ENCODE assay signal across 8 cellular contexts in genomic region chr11:61834278-61835004, GRCh38. TPM values are rescaled to one million over a fixed set of nuclear protein-coding genes. Genes with fewer than 3 reads are reported as not detected.
A peak's percentile ranks its signal among the peaks of the same experiment; 100 is the strongest.
DNase-seq lines count a peak whose midpoint lies in the region; ATAC-seq and TF ChIP-seq lines count a peak whose summit lies in the region.

No MANE protein-coding gene starts in this region.

- DNase-seq in Daoy (ENCODE audit: low read depth), result peak; percentile 57
- no peak for DNase-seq in Panc1 (ENCODE audit: low read depth, low spot score)
- peak; percentile 64 for DNase-seq in brain microvascular endothelial cell
- DNase-seq in left colon, result peak in 1 of 2 donors; percentile 13
- DNase-seq in RKO (ENCODE audit: low spot score), result no peak

- H3K36me3 ChIP-seq in Panc1 (ENCODE audit: control insufficient read depth, insufficient read depth, low read length) (no peaks in the 10 kb centered on the region), brain microvascular endothelial cell (replicated peaks) (peaks cover 15% of the 10 kb centered on the region), subcutaneous abdominal adipose tissue (ENCODE audit: control insufficient read depth in 5 of 5, insufficient read depth in 5 of 5, low read length in 5 of 5) (peaks cover 0 to 13% (median 5%) of the 10 kb centered on the region in 5 donors)

- peak; percentile 97 for ATAC-seq in GM19372 (IDR thresholded peaks at IDR 0.05; ENCODE audit: low read depth, unreplicated experiment)
- ATAC-seq in HG03432 (IDR thresholded peaks at IDR 0.05; ENCODE audit: unreplicated experiment), result peak; percentile 94
- ATAC-seq in Panc1, result peak; percentile 70
- peak; percentile 21 for ATAC-seq in left colon

- H3K27ac ChIP-seq in Panc1 (ENCODE audit: low read length), result peak overlapping the region; percentile 62
- H3K27ac ChIP-seq in brain microvascular endothelial cell, result peak overlapping the region; percentile 68
- peak overlapping the region; percentile 46 for H3K27ac ChIP-seq in subcutaneous abdominal adipose tissue (ENCODE audit: low read depth, low read length)

- H3K4me3 ChIP-seq in Panc1 (ENCODE audit: low read depth in 2 of 2, low read length in 2 of 2) (no peak overlapping the region), brain microvascular endothelial cell (ENCODE audit: low read depth, low read length) (no peak overlapping the region), subcutaneous abdominal adipose tissue (ENCODE audit: low read depth in 1 of 5, low read length in 5 of 5) (no peak overlapping the region)

- BruUV-seq in Panc1 (replicated peaks; lab: Mats Ljungman, UMichigan), result no TSS peak

- POLR2A ChIA-PET in Panc1 (lab: Charles Lee), result interaction anchor here (1.4 kb wide), 1 partner anchor 19 kb away, joined by 3 read pairs; no protein-coding TSS in a partner anchor

- intact Hi-C loops in Panc1 (cut with micrococcal nuclease; ENCODE audit: unreplicated experiment) (no loop called here), left colon (cut with DNase I, micrococcal nuclease) (no loop called here)

- H3K27me3 ChIP-seq in Panc1 (ENCODE audit: control insufficient read depth, insufficient read depth, low read length), result no peaks in the 10 kb centered on the region
- no peaks in the 10 kb centered on the region for H3K27me3 ChIP-seq in brain microvascular endothelial cell (replicated peaks)
- H3K27me3 ChIP-seq in subcutaneous abdominal adipose tissue (ENCODE audit: control insufficient read depth in 5 of 5, insufficient read depth in 4 of 5, low read length in 5 of 5), result no peaks in the 10 kb centered on the region

- peak overlapping the region in 1 of 5 donors; percentile 10 for H3K9ac ChIP-seq in subcutaneous abdominal adipose tissue (ENCODE audit: low read length in 5 of 5)

- CTCF ChIA-PET in Panc1 (lab: Charles Lee), result no interaction called here

- H3K9me3 ChIP-seq in Panc1 (ENCODE audit: control insufficient read depth, insufficient read depth, low read depth, low read length) (no peaks in the 10 kb centered on the region), subcutaneous abdominal adipose tissue (ENCODE audit: control insufficient read depth in 5 of 5, low read length in 5 of 5) (no peaks in the 10 kb centered on the region)

- in situ Hi-C loops in Panc1 (cut with HindIII; ENCODE audit: low pct_unique_long_range_greater_than_20kb, low sequenced_read_pairs), result no loop called here
- in situ Hi-C loops in brain microvascular endothelial cell (cut with HindIII; ENCODE audit: low pct_ligation_motif_present, low sequenced_read_pairs), result no loop called here

- H3K4me1 ChIP-seq in Panc1 (ENCODE audit: control insufficient read depth, insufficient read depth, low read length) (peaks cover 55% of the 10 kb centered on the region), subcutaneous abdominal adipose tissue (ENCODE audit: control insufficient read depth in 5 of 5, insufficient read depth in 5 of 5, low read length in 5 of 5) (peaks cover 8 to 43% (median 24%) of the 10 kb centered on the region in 5 donors)

- TF ChIP-seq CTCF in Panc1 (IDR thresholded peaks at IDR 0.05) (no peak), brain microvascular endothelial cell (IDR thresholded peaks at IDR 0.05; ENCODE audit: low read depth, low read length, missing control alignments) (no peak)

RNA-seq across cellular contexts. Expression of gene FADS2, which starts 6.3 kb away (rescaled TPM):
- total RNA-seq in Daoy (2014; rRNA removed; shearing (Covaris generic)), result 21.3 and 33.8 TPM in 2 replicates
- 679 TPM for total RNA-seq in Panc1 (2021; ENCODE audit: unreplicated experiment)
- 887 TPM for polyA plus RNA-seq in Panc1 (2012; ENCODE audit: insufficient read length)
- total RNA-seq in left colon, result 1 to 10 TPM; 3.1 to 5.6 TPM

RNA-seq across cellular contexts. Expression of gene FADS1, which starts 17.6 kb away (rescaled TPM):
- 30.0 and 35.9 TPM in 2 replicates for total RNA-seq in Daoy (2014; rRNA removed; shearing (Covaris generic))
- total RNA-seq in Panc1 (2021; ENCODE audit: unreplicated experiment) (186 TPM), left colon (1 to 10 TPM; 3.2 to 5.1 TPM)
- polyA plus RNA-seq in Panc1 (2012; ENCODE audit: insufficient read length), result 219 TPM

RNA-seq across cellular contexts. Expression of gene FEN1, which starts 41.7 kb away (rescaled TPM):
- 145 and 148 TPM in 2 replicates for total RNA-seq in Daoy (2014; rRNA removed; shearing (Covaris generic))
- total RNA-seq in Panc1 (2021; ENCODE audit: unreplicated experiment), result 67.6 TPM
- 54.6 TPM for polyA plus RNA-seq in Panc1 (2012; ENCODE audit: insufficient read length)
- total RNA-seq in left colon, result 10 to 100 TPM in 1 of 2 donors, 1 to 10 TPM in 1; 7.7 to 13.3 TPM

RNA-seq across cellular contexts. Expression of gene TMEM258, which starts 42.0 kb away (rescaled TPM):
- total RNA-seq in Daoy (2014; rRNA removed; shearing (Covaris generic)), result 61.1 and 70.8 TPM in 2 replicates
- total RNA-seq in Panc1 (2021; ENCODE audit: unreplicated experiment), result 139 TPM
- polyA plus RNA-seq in Panc1 (2012; ENCODE audit: insufficient read length), result 283 TPM
- 10 to 100 TPM; 87.3 to 91.8 TPM for total RNA-seq in left colon

RNA-seq across cellular contexts. Expression of gene FADS3, which starts 56.9 kb away (rescaled TPM):
- 24.9 and 43.1 TPM in 2 replicates for total RNA-seq in Daoy (2014; rRNA removed; shearing (Covaris generic))
- total RNA-seq in Panc1 (2021; ENCODE audit: unreplicated experiment), result 22.6 TPM
- polyA plus RNA-seq in Panc1 (2012; ENCODE audit: insufficient read length), result 31.6 TPM
- total RNA-seq in left colon, result 10 to 100 TPM in 1 of 2 donors, 1 to 10 TPM in 1; 6.9 to 18.7 TPM

Comparison
In these comparisons a context has a peak if more than half of its experiments do, and no peak if none do; other contexts are left out.
1. DNase-seq: peak in Daoy (single experiment) and brain microvascular endothelial cell (single experiment); none in Panc1 (single experiment) and RKO (single experiment).
2. ATAC-seq: peak in every context shown above with its lines; median percentile 97 in GM19372; 94 in HG03432; 70 in Panc1; 21 in left colon.
3. RNA of gene FADS2, which starts 6.3 kb away (total RNA-seq): 679 TPM in Panc1 (single experiment); 21.3 to 33.8 TPM in Daoy and 3.1 to 5.6 TPM in left colon; every median in the first group is over 10 times any median in the second.
4. Peak in every context shown above with its lines, with median percentiles within 50 percentile points of each other: H3K27ac ChIP-seq.